ENCODE assay signal across 1 cellular context in the genomic region with DNA sequence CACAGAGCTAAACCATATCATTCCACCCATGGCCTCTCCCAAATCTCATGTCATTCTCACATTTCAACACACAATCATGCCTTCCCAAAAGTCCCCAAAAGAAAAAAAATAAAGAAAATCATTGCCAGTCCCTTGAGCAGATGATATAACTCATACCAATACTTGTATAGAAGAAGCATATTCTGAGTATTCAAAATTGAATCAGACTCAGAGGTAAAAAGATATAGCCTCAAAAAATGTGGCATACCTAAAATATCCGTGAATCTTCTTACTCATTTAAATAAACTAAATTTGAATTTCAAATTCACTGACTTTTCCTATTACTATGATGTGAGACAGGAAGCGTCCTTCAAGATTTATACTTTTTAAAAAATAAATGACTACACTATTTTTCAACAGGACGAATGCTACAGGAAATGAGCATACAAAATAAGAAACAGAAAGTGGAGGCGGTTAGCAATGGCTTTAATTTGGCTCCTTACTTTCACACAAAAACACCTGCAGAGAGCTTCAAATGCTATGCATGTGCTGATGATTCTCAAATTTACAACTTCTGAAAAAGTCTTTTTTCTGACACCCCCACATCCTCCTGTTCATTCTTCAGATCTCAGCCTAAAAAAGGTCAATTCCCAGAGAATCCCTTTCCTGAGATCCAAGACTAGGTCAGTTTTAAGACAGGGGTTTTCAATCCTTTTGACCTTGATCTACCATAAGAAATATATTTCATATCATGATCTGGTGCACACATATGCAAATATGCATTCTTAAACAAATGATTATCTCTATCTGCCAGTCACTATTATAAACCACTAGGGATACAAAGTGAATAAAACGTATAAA.
TF ChIP-seq lines count a peak whose summit lies in the region.

No MANE protein-coding gene starts in this region.

TF ChIP-seq in GM23338, 12 proteins besides CTCF, POLR2A, EP300 and RAD21 (continued from another document):
- TF ChIP-seq, protein P1, sequence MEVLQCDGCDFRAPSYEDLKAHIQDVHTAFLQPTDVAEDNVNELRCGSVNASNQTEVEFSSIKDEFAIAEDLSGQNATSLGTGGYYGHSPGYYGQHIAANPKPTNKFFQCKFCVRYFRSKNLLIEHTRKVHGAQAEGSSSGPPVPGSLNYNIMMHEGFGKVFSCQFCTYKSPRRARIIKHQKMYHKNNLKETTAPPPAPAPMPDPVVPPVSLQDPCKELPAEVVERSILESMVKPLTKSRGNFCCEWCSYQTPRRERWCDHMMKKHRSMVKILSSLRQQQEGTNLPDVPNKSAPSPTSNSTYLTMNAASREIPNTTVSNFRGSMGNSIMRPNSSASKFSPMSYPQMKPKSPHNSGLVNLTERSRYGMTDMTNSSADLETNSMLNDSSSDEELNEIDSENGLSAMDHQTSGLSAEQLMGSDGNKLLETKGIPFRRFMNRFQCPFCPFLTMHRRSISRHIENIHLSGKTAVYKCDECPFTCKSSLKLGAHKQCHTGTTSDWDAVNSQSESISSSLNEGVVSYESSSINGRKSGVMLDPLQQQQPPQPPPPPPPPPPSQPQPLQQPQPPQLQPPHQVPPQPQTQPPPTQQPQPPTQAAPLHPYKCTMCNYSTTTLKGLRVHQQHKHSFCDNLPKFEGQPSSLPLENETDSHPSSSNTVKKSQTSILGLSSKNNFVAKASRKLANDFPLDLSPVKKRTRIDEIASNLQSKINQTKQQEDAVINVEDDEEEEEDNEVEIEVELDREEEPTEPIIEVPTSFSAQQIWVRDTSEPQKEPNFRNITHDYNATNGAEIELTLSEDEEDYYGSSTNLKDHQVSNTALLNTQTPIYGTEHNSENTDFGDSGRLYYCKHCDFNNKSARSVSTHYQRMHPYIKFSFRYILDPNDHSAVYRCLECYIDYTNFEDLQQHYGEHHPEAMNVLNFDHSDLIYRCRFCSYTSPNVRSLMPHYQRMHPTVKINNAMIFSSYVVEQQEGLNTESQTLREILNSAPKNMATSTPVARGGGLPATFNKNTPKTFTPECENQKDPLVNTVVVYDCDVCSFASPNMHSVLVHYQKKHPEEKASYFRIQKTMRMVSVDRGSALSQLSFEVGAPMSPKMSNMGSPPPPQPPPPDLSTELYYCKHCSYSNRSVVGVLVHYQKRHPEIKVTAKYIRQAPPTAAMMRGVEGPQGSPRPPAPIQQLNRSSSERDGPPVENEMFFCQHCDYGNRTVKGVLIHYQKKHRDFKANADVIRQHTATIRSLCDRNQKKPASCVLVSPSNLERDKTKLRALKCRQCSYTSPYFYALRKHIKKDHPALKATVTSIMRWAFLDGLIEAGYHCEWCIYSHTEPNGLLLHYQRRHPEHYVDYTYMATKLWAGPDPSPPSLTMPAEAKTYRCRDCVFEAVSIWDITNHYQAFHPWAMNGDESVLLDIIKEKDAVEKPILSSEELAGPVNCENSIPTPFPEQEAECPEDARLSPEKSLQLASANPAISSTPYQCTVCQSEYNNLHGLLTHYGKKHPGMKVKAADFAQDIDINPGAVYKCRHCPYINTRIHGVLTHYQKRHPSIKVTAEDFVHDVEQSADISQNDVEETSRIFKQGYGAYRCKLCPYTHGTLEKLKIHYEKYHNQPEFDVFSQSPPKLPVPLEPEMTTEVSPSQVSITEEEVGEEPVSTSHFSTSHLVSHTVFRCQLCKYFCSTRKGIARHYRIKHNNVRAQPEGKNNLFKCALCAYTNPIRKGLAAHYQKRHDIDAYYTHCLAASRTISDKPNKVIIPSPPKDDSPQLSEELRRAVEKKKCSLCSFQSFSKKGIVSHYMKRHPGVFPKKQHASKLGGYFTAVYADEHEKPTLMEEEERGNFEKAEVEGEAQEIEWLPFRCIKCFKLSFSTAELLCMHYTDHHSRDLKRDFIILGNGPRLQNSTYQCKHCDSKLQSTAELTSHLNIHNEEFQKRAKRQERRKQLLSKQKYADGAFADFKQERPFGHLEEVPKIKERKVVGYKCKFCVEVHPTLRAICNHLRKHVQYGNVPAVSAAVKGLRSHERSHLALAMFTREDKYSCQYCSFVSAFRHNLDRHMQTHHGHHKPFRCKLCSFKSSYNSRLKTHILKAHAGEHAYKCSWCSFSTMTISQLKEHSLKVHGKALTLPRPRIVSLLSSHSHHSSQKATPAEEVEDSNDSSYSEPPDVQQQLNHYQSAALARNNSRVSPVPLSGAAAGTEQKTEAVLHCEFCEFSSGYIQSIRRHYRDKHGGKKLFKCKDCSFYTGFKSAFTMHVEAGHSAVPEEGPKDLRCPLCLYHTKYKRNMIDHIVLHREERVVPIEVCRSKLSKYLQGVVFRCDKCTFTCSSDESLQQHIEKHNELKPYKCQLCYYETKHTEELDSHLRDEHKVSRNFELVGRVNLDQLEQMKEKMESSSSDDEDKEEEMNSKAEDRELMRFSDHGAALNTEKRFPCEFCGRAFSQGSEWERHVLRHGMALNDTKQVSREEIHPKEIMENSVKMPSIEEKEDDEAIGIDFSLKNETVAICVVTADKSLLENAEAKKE (CRISPR knock-in tag; IDR thresholded peaks at IDR 0.05) = no peak
- TF ChIP-seq ZNF331 (CRISPR knock-in tag; IDR thresholded peaks at IDR 0.05; ENCODE audit: low read depth) (no peak), POLR2AphosphoS5 (IDR thresholded peaks at IDR 0.05; ENCODE audit: low read depth) (no peak)
TF ChIP-seq in GM23338: peak in this region for 0.
